Comparison of ENCODE assay signal across 2 cellular contexts in the genomic region with DNA sequence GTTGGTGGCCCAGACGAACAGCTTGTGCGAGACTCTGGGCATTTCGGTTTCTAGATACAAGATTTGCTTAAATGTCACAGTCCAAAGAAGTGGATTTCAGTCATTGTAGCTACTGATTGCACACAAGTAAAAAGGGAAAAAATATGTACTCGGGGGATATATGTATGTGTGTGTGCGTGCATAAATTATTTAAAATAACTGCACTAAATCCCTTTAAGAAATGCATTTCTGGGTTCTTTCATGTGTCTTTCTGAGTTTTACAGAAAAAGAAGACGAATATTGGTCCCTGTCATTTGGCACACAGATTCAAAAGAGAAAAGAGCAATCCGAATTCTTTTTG.
TF ChIP-seq lines count a peak whose summit lies in the region.

No MANE protein-coding gene starts in this region.

TF ChIP-seq in SK-N-SH, 30 proteins besides CTCF, POLR2A, EP300 and RAD21 (continued from another document):
- TF ChIP-seq, protein P1, sequence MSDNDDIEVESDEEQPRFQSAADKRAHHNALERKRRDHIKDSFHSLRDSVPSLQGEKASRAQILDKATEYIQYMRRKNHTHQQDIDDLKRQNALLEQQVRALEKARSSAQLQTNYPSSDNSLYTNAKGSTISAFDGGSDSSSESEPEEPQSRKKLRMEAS (IDR thresholded peaks at IDR 0.05; ENCODE audit: low read depth): no peak
- TF ChIP-seq JUND (IDR thresholded peaks at IDR 0.05) (no peak), MXI1 (IDR thresholded peaks at IDR 0.05; ENCODE audit: low read depth, low read length) (no peak), RXRA (IDR thresholded peaks at IDR 0.05; ENCODE audit: borderline replicate concordance, low read depth) (no peak), FOSL2 (IDR thresholded peaks at IDR 0.05; ENCODE audit: borderline replicate concordance, low read depth) (no peak), FOXJ3 (CRISPR knock-in tag; IDR thresholded peaks at IDR 0.05) (no peak), NFIC (IDR thresholded peaks at IDR 0.05; ENCODE audit: borderline replicate concordance) (no peak), SIN3A (IDR thresholded peaks at IDR 0.05; ENCODE audit: borderline replicate concordance, low read depth, low read length) (no peak), CHD2 (IDR thresholded peaks at IDR 0.05; ENCODE audit: low read length, partially characterized antibody) (no peak), GABPA (IDR thresholded peaks at IDR 0.05; ENCODE audit: low read depth) (no peak), GATA2 (CRISPR knock-in tag; IDR thresholded peaks at IDR 0.05) (no peak), POLR2AphosphoS5 (IDR thresholded peaks at IDR 0.05; ENCODE audit: low read depth, low read length) (no peak)
- TF ChIP-seq, protein P2, sequence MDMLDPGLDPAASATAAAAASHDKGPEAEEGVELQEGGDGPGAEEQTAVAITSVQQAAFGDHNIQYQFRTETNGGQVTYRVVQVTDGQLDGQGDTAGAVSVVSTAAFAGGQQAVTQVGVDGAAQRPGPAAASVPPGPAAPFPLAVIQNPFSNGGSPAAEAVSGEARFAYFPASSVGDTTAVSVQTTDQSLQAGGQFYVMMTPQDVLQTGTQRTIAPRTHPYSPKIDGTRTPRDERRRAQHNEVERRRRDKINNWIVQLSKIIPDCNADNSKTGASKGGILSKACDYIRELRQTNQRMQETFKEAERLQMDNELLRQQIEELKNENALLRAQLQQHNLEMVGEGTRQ (IDR thresholded peaks at IDR 0.05; ENCODE audit: borderline replicate concordance, low read depth, low read length): no peak
- TF ChIP-seq, protein P3, sequence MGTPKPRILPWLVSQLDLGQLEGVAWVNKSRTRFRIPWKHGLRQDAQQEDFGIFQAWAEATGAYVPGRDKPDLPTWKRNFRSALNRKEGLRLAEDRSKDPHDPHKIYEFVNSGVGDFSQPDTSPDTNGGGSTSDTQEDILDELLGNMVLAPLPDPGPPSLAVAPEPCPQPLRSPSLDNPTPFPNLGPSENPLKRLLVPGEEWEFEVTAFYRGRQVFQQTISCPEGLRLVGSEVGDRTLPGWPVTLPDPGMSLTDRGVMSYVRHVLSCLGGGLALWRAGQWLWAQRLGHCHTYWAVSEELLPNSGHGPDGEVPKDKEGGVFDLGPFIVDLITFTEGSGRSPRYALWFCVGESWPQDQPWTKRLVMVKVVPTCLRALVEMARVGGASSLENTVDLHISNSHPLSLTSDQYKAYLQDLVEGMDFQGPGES (IDR thresholded peaks at IDR 0.05; ENCODE audit: low read depth, low read length): no peak

TF ChIP-seq in SK-N-SH treated with all-trans-retinoic acid at 6 μM for 48 hours, 23 proteins besides CTCF, POLR2A, EP300 and RAD21 (continued from another document):
- TF ChIP-seq, protein P4, sequence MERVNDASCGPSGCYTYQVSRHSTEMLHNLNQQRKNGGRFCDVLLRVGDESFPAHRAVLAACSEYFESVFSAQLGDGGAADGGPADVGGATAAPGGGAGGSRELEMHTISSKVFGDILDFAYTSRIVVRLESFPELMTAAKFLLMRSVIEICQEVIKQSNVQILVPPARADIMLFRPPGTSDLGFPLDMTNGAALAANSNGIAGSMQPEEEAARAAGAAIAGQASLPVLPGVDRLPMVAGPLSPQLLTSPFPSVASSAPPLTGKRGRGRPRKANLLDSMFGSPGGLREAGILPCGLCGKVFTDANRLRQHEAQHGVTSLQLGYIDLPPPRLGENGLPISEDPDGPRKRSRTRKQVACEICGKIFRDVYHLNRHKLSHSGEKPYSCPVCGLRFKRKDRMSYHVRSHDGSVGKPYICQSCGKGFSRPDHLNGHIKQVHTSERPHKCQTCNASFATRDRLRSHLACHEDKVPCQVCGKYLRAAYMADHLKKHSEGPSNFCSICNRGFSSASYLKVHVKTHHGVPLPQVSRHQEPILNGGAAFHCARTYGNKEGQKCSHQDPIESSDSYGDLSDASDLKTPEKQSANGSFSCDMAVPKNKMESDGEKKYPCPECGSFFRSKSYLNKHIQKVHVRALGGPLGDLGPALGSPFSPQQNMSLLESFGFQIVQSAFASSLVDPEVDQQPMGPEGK (CRISPR knock-in tag; IDR thresholded peaks at IDR 0.05; ENCODE audit: borderline replicate concordance): no peak
- TF ChIP-seq ZFP30 (CRISPR knock-in tag; IDR thresholded peaks at IDR 0.05) (no peak), ZC3H10 (CRISPR knock-in tag; IDR thresholded peaks at IDR 0.05) (no peak)
TF ChIP-seq in SK-N-SH treated with all-trans-retinoic acid at 6 μM for 48 hours: peak in this region for 0.
